ENCODE assay signal across 1 cellular context in genomic region chr10:61662794-61663259, GRCh38.
TF ChIP-seq lines count a peak whose summit lies in the region.

A gene with protein sequence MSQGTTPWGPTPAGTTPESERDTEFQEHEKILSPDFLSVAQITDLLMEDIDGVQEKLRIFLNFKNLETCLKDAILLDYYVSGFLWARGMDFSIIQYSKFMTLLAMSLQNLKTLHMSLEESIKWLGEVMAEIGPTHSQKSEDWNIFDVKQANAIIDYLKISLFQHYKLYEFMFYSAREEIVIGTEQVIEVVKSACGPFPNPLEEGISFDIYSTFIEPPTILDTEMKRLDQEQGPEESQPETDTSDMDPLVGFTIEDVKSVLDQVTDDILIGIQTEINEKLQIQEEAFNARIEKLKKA (plus strand): TSS chr10:61662929. CDS start chr10:61662973, 44 bp downstream.

TF ChIP-seq in K562, 482 proteins besides CTCF, POLR2A, EP300 and RAD21 (continued from another document):
- TF ChIP-seq PCBP1 (IDR thresholded peaks at IDR 0.05; ENCODE audit: low read depth, low read length, poor library complexity, severe bottlenecking) = peak; percentile 31
- TF ChIP-seq SRSF7 (optimal IDR thresholded peaks at IDR 0.05; ENCODE audit: low read depth, low read length) = peak; percentile 48
